ENCODE assay signal across 16 cellular contexts in the genomic region with DNA sequence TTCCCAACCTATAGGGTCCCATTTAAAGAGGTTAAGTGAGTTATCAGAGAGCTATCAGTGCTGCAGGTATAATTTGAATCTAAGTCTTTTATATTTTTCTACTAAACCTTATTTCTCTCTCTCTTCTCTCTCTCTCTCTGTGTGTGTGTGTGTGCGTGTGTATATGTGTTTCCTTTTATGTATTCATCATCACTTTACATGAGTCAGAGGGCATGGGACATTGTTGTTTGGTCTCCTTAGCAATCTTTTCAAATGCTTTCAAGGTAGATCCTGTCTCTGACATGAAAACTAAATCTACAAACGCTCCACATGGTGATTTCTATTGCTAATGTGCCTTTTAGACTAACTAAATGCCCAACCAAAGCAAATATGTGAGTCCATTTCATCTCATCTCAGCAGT.
DNase-seq lines count a peak whose midpoint lies in the region; ATAC-seq and TF ChIP-seq lines count a peak whose summit lies in the region.
"Had no signal": no experiment of that assay in that cellular context is flagged by ENCODE, and none has a peak within 500 bp of the region (broad histone marks: within the 10 kb centered on the region; RNA-seq: fewer than 3 reads in every experiment).

No MANE protein-coding gene starts in this region.

- no peak overlapping the region for H3K4me3 Mint-ChIP-seq in activated naive CD8-positive, alpha-beta T cell treated with anti-CD3 and anti-CD28 coated beads, Interleukin-2, amount 50 U/mL, for 24 hours
- no peak overlapping the region for H3K4me3 Mint-ChIP-seq in activated naive CD8-positive, alpha-beta T cell treated with anti-CD3 and anti-CD28 coated beads for 36 hours
- no peak overlapping the region for H3K4me3 Mint-ChIP-seq in activated CD8-positive, alpha-beta T cell treated with anti-CD3 and anti-CD28 coated beads, Interleukin-2, amount 10 ng/mL, durations not matched to agents 7 days and 5 days
- H3K4me3 Mint-ChIP-seq: WTC11 had no signal

- TF ChIP-seq POLR2A in gastroesophageal sphincter (IDR thresholded peaks at IDR 0.05) (no peak), Peyer's patch (IDR thresholded peaks at IDR 0.05) (no peak)

- no peaks in the 10 kb centered on the region for H3K27me3 Mint-ChIP-seq in activated naive CD8-positive, alpha-beta T cell treated with anti-CD3 and anti-CD28 coated beads, Interleukin-2, amount 50 U/mL, for 24 hours
- H3K27me3 Mint-ChIP-seq in activated naive CD8-positive, alpha-beta T cell treated with anti-CD3 and anti-CD28 coated beads for 36 hours: no peaks in the 10 kb centered on the region
- H3K27me3 Mint-ChIP-seq in activated CD8-positive, alpha-beta T cell treated with anti-CD3 and anti-CD28 coated beads, Interleukin-2, amount 10 ng/mL, durations not matched to agents 7 days and 5 days (ENCODE audit: low read depth): no peaks in the 10 kb centered on the region

- H3K27me3 ChIP-seq in MG63 (no peaks in the 10 kb centered on the region), gastroesophageal sphincter (no peaks in the 10 kb centered on the region), Peyer's patch (no peaks in the 10 kb centered on the region), left lung (no peaks in the 10 kb centered on the region)
- H3K27me3 ChIP-seq: ascending aorta had no signal

- WGBS in gastroesophageal sphincter (ENCODE audit: low coverage in 1 of 2), 2 donors: 51 to 60% methylated on average over 2 of the region's 2 CpGs

- H3K36me3 Mint-ChIP-seq in activated naive CD8-positive, alpha-beta T cell treated with anti-CD3 and anti-CD28 coated beads, Interleukin-2, amount 50 U/mL, for 24 hours (ENCODE audit: low read depth): no peaks in the 10 kb centered on the region
- H3K36me3 Mint-ChIP-seq in activated naive CD8-positive, alpha-beta T cell treated with anti-CD3 and anti-CD28 coated beads for 36 hours: no peaks in the 10 kb centered on the region
- peaks cover 2% of the 10 kb centered on the region for H3K36me3 Mint-ChIP-seq in activated CD8-positive, alpha-beta T cell treated with anti-CD3 and anti-CD28 coated beads, Interleukin-2, amount 10 ng/mL, durations not matched to agents 7 days and 5 days (ENCODE audit: low read depth)
- H3K36me3 Mint-ChIP-seq: WTC11 had no signal

- H3K36me3 ChIP-seq in MG63 (no peaks in the 10 kb centered on the region), gastroesophageal sphincter (no peaks in the 10 kb centered on the region), Peyer's patch (no peaks in the 10 kb centered on the region), left lung (no peaks in the 10 kb centered on the region)
- H3K36me3 ChIP-seq: ascending aorta had no signal

- no peak overlapping the region for H3K27ac Mint-ChIP-seq in activated naive CD8-positive, alpha-beta T cell treated with anti-CD3 and anti-CD28 coated beads, Interleukin-2, amount 50 U/mL, for 24 hours
- H3K27ac Mint-ChIP-seq in activated naive CD8-positive, alpha-beta T cell treated with anti-CD3 and anti-CD28 coated beads for 36 hours: no peak overlapping the region
- peak overlapping the region; percentile 49 for H3K27ac Mint-ChIP-seq in activated CD8-positive, alpha-beta T cell treated with anti-CD3 and anti-CD28 coated beads, Interleukin-2, amount 10 ng/mL, durations not matched to agents 7 days and 5 days
- H3K27ac Mint-ChIP-seq: WTC11 had no signal

- H3K9me3 ChIP-seq in MG63 (no peaks in the 10 kb centered on the region), gastroesophageal sphincter (no peaks in the 10 kb centered on the region), Peyer's patch (no peaks in the 10 kb centered on the region), left lung (no peaks in the 10 kb centered on the region)
- H3K9me3 ChIP-seq: ascending aorta had no signal

- H3K9me3 Mint-ChIP-seq in activated naive CD8-positive, alpha-beta T cell treated with anti-CD3 and anti-CD28 coated beads, Interleukin-2, amount 50 U/mL, for 24 hours: no peaks in the 10 kb centered on the region
- H3K9me3 Mint-ChIP-seq in activated naive CD8-positive, alpha-beta T cell treated with anti-CD3 and anti-CD28 coated beads for 36 hours: no peaks in the 10 kb centered on the region
- peaks cover 6% of the 10 kb centered on the region for H3K9me3 Mint-ChIP-seq in activated CD8-positive, alpha-beta T cell treated with anti-CD3 and anti-CD28 coated beads, Interleukin-2, amount 10 ng/mL, durations not matched to agents 7 days and 5 days (ENCODE audit: insufficient read depth)
- H3K9me3 Mint-ChIP-seq: WTC11 had no signal

- DNase-seq in activated naive CD8-positive, alpha-beta T cell treated with anti-CD3 and anti-CD28 coated beads, Interleukin-2, amount 50 U/mL, for 24 hours: no peak
- no peak for DNase-seq in activated naive CD8-positive, alpha-beta T cell treated with anti-CD3 and anti-CD28 coated beads for 36 hours
- DNase-seq in activated CD8-positive, alpha-beta T cell treated with anti-CD3 and anti-CD28 coated beads, Interleukin-2, amount 10 ng/mL, durations not matched to agents 7 days and 5 days: no peak
- DNase-seq in fibroblast of mammary gland (ENCODE audit: low read depth) (peak; percentile 60), MG63 (no peak), Peyer's patch (no peak), left lung (no peak)
- DNase-seq: DMS79 treated with DMSO at 0.1 percent for 48 hours; effector CD8-positive, alpha-beta T cell; head of caudate nucleus; kidney glomerular epithelial cell; NCI-H1105; NCI-H446 had no signal

- CTCF ChIA-PET in activated CD8-positive, alpha-beta T cell treated with anti-CD3 and anti-CD28 coated beads, Interleukin-2, amount 10 ng/mL, durations not matched to agents 7 days and 5 days (lab: Charles Lee): interaction anchor here (0.8 kb wide), 1 partner anchor 10 kb away, joined by 4 read pairs; no protein-coding TSS in a partner anchor

- H3K4me1 ChIP-seq in gastroesophageal sphincter (no peaks in the 10 kb centered on the region), Peyer's patch (no peaks in the 10 kb centered on the region), left lung (no peaks in the 10 kb centered on the region)
- H3K4me1 ChIP-seq: ascending aorta had no signal

- H3K4me3 ChIP-seq in fibroblast of mammary gland (ENCODE audit: control insufficient read depth, low read depth, low read length): no peak overlapping the region
- no peak overlapping the region for H3K4me3 ChIP-seq in MG63
- H3K4me3 ChIP-seq in gastroesophageal sphincter: no peak overlapping the region
- no peak overlapping the region for H3K4me3 ChIP-seq in Peyer's patch
- no peak overlapping the region for H3K4me3 ChIP-seq in left lung
- H3K4me3 ChIP-seq: ascending aorta had no signal

- H3K27ac ChIP-seq in gastroesophageal sphincter: no peak overlapping the region
- H3K27ac ChIP-seq in Peyer's patch: no peak overlapping the region
- H3K27ac ChIP-seq in left lung: no peak overlapping the region
- H3K27ac ChIP-seq: ascending aorta had no signal

- intact Hi-C loops in left lung (cut with DNase I): no loop called here

- TF ChIP-seq EP300 in gastroesophageal sphincter (IDR thresholded peaks at IDR 0.05): no peak

- POLR2A ChIA-PET in activated CD8-positive, alpha-beta T cell treated with anti-CD3 and anti-CD28 coated beads, Interleukin-2, amount 10 ng/mL, durations not matched to agents 7 days and 5 days (lab: Charles Lee): no interaction called here

- peak; percentile 35 for ATAC-seq in activated naive CD8-positive, alpha-beta T cell treated with anti-CD3 and anti-CD28 coated beads, Interleukin-2, amount 50 U/mL, for 24 hours
- ATAC-seq in activated CD8-positive, alpha-beta T cell treated with anti-CD3 and anti-CD28 coated beads, Interleukin-2, amount 10 ng/mL, durations not matched to agents 7 days and 5 days: no peak
- no peak for ATAC-seq in gastroesophageal sphincter
- no peak for ATAC-seq in left lung
- ATAC-seq: WTC11 had no signal

- no peak for TF ChIP-seq CTCF in fibroblast of mammary gland (conservative IDR thresholded peaks at IDR 0.05; ENCODE audit: control insufficient read depth, insufficient read depth, low read depth, low read length)
- no peak for TF ChIP-seq CTCF in gastroesophageal sphincter (IDR thresholded peaks at IDR 0.05)
- no peak for TF ChIP-seq CTCF in Peyer's patch (IDR thresholded peaks at IDR 0.05)
- TF ChIP-seq CTCF in left lung (IDR thresholded peaks at IDR 0.05): no peak

- peaks cover 30% of the 10 kb centered on the region for H3K4me1 Mint-ChIP-seq in activated naive CD8-positive, alpha-beta T cell treated with anti-CD3 and anti-CD28 coated beads, Interleukin-2, amount 50 U/mL, for 24 hours
- peaks cover 23% of the 10 kb centered on the region for H3K4me1 Mint-ChIP-seq in activated naive CD8-positive, alpha-beta T cell treated with anti-CD3 and anti-CD28 coated beads for 36 hours
- H3K4me1 Mint-ChIP-seq in activated CD8-positive, alpha-beta T cell treated with anti-CD3 and anti-CD28 coated beads, Interleukin-2, amount 10 ng/mL, durations not matched to agents 7 days and 5 days (ENCODE audit: low read depth): peaks cover 25% of the 10 kb centered on the region
- H3K4me1 Mint-ChIP-seq: WTC11 had no signal
